Comparison of ENCODE assay signal across 1 cellular context in the genomic region with DNA sequence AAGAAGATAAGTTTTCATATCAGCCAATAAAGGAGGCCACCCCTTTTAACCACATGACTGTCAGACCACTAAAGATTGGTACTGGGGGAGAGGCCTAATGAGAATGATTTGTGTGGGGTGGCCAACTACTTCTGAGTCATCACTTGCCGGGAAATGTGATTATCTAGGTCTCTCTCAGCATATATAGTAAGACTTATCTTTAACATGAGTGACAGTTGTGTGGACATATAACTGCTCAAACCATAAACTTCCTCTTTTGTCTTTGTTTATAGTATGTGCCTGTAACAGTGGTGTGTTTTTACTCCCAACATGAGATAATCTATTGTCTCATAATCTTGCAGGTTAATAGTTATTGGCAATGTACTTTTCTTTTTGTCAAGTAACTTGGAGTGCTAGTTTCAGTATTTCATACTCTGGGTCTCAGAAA.
TF ChIP-seq lines count a peak whose summit lies in the region.

No MANE protein-coding gene starts in this region.

TF ChIP-seq in K562, 482 proteins besides CTCF, POLR2A, EP300 and RAD21 (continued from another document and continues in another):
- TF ChIP-seq, protein P1, sequence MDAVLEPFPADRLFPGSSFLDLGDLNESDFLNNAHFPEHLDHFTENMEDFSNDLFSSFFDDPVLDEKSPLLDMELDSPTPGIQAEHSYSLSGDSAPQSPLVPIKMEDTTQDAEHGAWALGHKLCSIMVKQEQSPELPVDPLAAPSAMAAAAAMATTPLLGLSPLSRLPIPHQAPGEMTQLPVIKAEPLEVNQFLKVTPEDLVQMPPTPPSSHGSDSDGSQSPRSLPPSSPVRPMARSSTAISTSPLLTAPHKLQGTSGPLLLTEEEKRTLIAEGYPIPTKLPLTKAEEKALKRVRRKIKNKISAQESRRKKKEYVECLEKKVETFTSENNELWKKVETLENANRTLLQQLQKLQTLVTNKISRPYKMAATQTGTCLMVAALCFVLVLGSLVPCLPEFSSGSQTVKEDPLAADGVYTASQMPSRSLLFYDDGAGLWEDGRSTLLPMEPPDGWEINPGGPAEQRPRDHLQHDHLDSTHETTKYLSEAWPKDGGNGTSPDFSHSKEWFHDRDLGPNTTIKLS (IDR thresholded peaks at IDR 0.05; ENCODE audit: borderline replicate concordance, low read depth): no peak
- peak; percentile 35 to 94; a peak in 2 of 4 replicates for TF ChIP-seq HDAC1 (IDR thresholded peaks at IDR 0.05)
- TF ChIP-seq BRD9 (IDR thresholded peaks at IDR 0.05; ENCODE audit: low read depth, partially characterized antibody): peak; percentile 29
- TF ChIP-seq ZNF785 (CRISPR knock-in tag; IDR thresholded peaks at IDR 0.05): no peak
- peak; percentile 62 for TF ChIP-seq JUNB (CRISPR knock-in tag; conservative IDR thresholded peaks at IDR 0.05)
- no peak for TF ChIP-seq ZNF830 (CRISPR knock-in tag; IDR thresholded peaks at IDR 0.05)
- TF ChIP-seq GTF2F1 (IDR thresholded peaks at IDR 0.05; ENCODE audit: low read depth, low read length): no peak
- TF ChIP-seq, protein P2, sequence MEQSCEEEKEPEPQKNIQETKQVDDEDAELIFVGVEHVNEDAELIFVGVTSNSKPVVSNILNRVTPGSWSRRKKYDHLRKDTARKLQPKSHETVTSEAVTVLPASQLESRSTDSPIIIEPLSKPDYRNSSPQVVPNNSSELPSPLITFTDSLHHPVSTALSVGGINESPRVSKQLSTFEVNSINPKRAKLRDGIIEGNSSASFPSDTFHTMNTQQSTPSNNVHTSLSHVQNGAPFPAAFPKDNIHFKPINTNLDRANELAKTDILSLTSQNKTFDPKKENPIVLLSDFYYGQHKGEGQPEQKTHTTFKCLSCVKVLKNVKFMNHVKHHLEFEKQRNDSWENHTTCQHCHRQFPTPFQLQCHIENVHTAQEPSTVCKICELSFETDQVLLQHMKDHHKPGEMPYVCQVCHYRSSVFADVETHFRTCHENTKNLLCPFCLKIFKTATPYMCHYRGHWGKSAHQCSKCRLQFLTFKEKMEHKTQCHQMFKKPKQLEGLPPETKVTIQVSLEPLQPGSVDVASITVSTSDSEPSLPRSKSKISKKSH (CRISPR knock-in tag; IDR thresholded peaks at IDR 0.05): no peak
- no peak for TF ChIP-seq RBM25 (IDR thresholded peaks at IDR 0.05; ENCODE audit: low read depth, low read length, severe bottlenecking)
- TF ChIP-seq, protein P3, sequence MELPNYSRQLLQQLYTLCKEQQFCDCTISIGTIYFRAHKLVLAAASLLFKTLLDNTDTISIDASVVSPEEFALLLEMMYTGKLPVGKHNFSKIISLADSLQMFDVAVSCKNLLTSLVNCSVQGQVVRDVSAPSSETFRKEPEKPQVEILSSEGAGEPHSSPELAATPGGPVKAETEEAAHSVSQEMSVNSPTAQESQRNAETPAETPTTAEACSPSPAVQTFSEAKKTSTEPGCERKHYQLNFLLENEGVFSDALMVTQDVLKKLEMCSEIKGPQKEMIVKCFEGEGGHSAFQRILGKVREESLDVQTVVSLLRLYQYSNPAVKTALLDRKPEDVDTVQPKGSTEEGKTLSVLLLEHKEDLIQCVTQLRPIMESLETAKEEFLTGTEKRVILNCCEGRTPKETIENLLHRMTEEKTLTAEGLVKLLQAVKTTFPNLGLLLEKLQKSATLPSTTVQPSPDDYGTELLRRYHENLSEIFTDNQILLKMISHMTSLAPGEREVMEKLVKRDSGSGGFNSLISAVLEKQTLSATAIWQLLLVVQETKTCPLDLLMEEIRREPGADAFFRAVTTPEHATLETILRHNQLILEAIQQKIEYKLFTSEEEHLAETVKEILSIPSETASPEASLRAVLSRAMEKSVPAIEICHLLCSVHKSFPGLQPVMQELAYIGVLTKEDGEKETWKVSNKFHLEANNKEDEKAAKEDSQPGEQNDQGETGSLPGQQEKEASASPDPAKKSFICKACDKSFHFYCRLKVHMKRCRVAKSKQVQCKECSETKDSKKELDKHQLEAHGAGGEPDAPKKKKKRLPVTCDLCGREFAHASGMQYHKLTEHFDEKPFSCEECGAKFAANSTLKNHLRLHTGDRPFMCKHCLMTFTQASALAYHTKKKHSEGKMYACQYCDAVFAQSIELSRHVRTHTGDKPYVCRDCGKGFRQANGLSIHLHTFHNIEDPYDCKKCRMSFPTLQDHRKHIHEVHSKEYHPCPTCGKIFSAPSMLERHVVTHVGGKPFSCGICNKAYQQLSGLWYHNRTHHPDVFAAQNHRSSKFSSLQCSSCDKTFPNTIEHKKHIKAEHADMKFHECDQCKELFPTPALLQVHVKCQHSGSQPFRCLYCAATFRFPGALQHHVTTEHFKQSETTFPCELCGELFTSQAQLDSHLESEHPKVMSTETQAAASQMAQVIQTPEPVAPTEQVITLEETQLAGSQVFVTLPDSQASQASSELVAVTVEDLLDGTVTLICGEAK (IDR thresholded peaks at IDR 0.05): no peak
- TF ChIP-seq, protein P3 (CRISPR knock-in tag; IDR thresholded peaks at IDR 0.05): no peak
- no peak for TF ChIP-seq EZH2 (IDR thresholded peaks at IDR 0.05; ENCODE audit: borderline replicate concordance, low read depth, low read length)
- no peak for TF ChIP-seq ZNF444 (CRISPR knock-in tag; IDR thresholded peaks at IDR 0.05)
- no peak for TF ChIP-seq CBFB (CRISPR knock-in tag; IDR thresholded peaks at IDR 0.05)
- TF ChIP-seq NR4A1 (CRISPR knock-in tag; IDR thresholded peaks at IDR 0.05): no peak
- TF ChIP-seq NR4A1 (tag; IDR thresholded peaks at IDR 0.05): 0 out of 2 replicates have a peak, but pooled peaks have one; percentile 23
- TF ChIP-seq EGR1 (conservative IDR thresholded peaks at IDR 0.05): 0 out of 2 replicates have a peak, but pooled peaks have one; percentile 34
- TF ChIP-seq STAG1 (CRISPR knock-in tag; IDR thresholded peaks at IDR 0.05; ENCODE audit: borderline replicate concordance): no peak
- TF ChIP-seq, protein P4, sequence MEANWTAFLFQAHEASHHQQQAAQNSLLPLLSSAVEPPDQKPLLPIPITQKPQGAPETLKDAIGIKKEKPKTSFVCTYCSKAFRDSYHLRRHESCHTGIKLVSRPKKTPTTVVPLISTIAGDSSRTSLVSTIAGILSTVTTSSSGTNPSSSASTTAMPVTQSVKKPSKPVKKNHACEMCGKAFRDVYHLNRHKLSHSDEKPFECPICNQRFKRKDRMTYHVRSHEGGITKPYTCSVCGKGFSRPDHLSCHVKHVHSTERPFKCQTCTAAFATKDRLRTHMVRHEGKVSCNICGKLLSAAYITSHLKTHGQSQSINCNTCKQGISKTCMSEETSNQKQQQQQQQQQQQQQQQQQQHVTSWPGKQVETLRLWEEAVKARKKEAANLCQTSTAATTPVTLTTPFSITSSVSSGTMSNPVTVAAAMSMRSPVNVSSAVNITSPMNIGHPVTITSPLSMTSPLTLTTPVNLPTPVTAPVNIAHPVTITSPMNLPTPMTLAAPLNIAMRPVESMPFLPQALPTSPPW (CRISPR knock-in tag; IDR thresholded peaks at IDR 0.05): peak; percentile 75
- TF ChIP-seq ZNF79 (CRISPR knock-in tag; IDR thresholded peaks at IDR 0.05; ENCODE audit: low read depth): no peak
- no peak for TF ChIP-seq SIN3B (IDR thresholded peaks at IDR 0.05; ENCODE audit: low read depth)
- peak; percentile 94 for TF ChIP-seq TEAD4 (IDR thresholded peaks at IDR 0.05; ENCODE audit: low read length)
- TF ChIP-seq TEAD4 (CRISPR knock-in tag; IDR thresholded peaks at IDR 0.05; ENCODE audit: borderline replicate concordance): no peak
- TF ChIP-seq SETDB1 (IDR thresholded peaks at IDR 0.05; ENCODE audit: low read length): no peak
- TF ChIP-seq ZNF316 (IDR thresholded peaks at IDR 0.05): peak; percentile 73
- no peak for TF ChIP-seq HCFC1 (IDR thresholded peaks at IDR 0.05; ENCODE audit: low read depth, low read length)
- peak; percentile 91 for TF ChIP-seq PML (IDR thresholded peaks at IDR 0.05; ENCODE audit: low read length)
- no peak for TF ChIP-seq TEAD2 (tag; IDR thresholded peaks at IDR 0.05)
- TF ChIP-seq, protein P5, sequence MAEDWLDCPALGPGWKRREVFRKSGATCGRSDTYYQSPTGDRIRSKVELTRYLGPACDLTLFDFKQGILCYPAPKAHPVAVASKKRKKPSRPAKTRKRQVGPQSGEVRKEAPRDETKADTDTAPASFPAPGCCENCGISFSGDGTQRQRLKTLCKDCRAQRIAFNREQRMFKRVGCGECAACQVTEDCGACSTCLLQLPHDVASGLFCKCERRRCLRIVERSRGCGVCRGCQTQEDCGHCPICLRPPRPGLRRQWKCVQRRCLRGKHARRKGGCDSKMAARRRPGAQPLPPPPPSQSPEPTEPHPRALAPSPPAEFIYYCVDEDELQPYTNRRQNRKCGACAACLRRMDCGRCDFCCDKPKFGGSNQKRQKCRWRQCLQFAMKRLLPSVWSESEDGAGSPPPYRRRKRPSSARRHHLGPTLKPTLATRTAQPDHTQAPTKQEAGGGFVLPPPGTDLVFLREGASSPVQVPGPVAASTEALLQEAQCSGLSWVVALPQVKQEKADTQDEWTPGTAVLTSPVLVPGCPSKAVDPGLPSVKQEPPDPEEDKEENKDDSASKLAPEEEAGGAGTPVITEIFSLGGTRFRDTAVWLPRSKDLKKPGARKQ (CRISPR knock-in tag; IDR thresholded peaks at IDR 0.05): no peak
- TF ChIP-seq NR3C1 (CRISPR knock-in tag; IDR thresholded peaks at IDR 0.05): no peak
- TF ChIP-seq SRF (CRISPR knock-in tag; IDR thresholded peaks at IDR 0.05): peak in 1 of 2 experiments; percentile 65; a peak in 1 of 4 replicates
- no peak for TF ChIP-seq ZNF12 (CRISPR knock-in tag; IDR thresholded peaks at IDR 0.05)
- no peak for TF ChIP-seq ZNF324 (CRISPR knock-in tag; IDR thresholded peaks at IDR 0.05)
- TF ChIP-seq, protein P6, sequence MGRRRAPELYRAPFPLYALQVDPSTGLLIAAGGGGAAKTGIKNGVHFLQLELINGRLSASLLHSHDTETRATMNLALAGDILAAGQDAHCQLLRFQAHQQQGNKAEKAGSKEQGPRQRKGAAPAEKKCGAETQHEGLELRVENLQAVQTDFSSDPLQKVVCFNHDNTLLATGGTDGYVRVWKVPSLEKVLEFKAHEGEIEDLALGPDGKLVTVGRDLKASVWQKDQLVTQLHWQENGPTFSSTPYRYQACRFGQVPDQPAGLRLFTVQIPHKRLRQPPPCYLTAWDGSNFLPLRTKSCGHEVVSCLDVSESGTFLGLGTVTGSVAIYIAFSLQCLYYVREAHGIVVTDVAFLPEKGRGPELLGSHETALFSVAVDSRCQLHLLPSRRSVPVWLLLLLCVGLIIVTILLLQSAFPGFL (CRISPR knock-in tag; IDR thresholded peaks at IDR 0.05): no peak
- TF ChIP-seq PHTF2 (CRISPR knock-in tag; IDR thresholded peaks at IDR 0.05): no peak
- TF ChIP-seq SIX5 (IDR thresholded peaks at IDR 0.05; ENCODE audit: borderline replicate concordance in 1 of 2, insufficient read depth in 1 of 2, low read depth in 1 of 2, low read length in 2 of 2): no peak
- no peak for TF ChIP-seq DNMT1 (IDR thresholded peaks at IDR 0.05)
- TF ChIP-seq ELF1 (tag; IDR thresholded peaks at IDR 0.05): no peak
- no peak for TF ChIP-seq XRCC4 (IDR thresholded peaks at IDR 0.05; ENCODE audit: extremely low read depth, insufficient read depth, insufficient read length)
- no peak; the same call in 1 of the 2 replicates for TF ChIP-seq GTF2E2 (tag; IDR thresholded peaks at IDR 0.05)
- peak; percentile 87 for TF ChIP-seq TCF3 (CRISPR knock-in tag; IDR thresholded peaks at IDR 0.05)
- peak; percentile 99 for TF ChIP-seq CCNT2 (IDR thresholded peaks at IDR 0.05; ENCODE audit: borderline replicate concordance, extremely low read depth, insufficient read length, low read depth, low read length)
- no peak for TF ChIP-seq NR1H2 (CRISPR knock-in tag; IDR thresholded peaks at IDR 0.05)
- TF ChIP-seq, protein P7, sequence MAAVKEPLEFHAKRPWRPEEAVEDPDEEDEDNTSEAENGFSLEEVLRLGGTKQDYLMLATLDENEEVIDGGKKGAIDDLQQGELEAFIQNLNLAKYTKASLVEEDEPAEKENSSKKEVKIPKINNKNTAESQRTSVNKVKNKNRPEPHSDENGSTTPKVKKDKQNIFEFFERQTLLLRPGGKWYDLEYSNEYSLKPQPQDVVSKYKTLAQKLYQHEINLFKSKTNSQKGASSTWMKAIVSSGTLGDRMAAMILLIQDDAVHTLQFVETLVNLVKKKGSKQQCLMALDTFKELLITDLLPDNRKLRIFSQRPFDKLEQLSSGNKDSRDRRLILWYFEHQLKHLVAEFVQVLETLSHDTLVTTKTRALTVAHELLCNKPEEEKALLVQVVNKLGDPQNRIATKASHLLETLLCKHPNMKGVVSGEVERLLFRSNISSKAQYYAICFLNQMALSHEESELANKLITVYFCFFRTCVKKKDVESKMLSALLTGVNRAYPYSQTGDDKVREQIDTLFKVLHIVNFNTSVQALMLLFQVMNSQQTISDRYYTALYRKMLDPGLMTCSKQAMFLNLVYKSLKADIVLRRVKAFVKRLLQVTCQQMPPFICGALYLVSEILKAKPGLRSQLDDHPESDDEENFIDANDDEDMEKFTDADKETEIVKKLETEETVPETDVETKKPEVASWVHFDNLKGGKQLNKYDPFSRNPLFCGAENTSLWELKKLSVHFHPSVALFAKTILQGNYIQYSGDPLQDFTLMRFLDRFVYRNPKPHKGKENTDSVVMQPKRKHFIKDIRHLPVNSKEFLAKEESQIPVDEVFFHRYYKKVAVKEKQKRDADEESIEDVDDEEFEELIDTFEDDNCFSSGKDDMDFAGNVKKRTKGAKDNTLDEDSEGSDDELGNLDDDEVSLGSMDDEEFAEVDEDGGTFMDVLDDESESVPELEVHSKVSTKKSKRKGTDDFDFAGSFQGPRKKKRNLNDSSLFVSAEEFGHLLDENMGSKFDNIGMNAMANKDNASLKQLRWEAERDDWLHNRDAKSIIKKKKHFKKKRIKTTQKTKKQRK (IDR thresholded peaks at IDR 0.05; ENCODE audit: borderline replicate concordance, low read depth, low read length): no peak
